ENCODE assay signal across 1 cellular context in the genomic region with DNA sequence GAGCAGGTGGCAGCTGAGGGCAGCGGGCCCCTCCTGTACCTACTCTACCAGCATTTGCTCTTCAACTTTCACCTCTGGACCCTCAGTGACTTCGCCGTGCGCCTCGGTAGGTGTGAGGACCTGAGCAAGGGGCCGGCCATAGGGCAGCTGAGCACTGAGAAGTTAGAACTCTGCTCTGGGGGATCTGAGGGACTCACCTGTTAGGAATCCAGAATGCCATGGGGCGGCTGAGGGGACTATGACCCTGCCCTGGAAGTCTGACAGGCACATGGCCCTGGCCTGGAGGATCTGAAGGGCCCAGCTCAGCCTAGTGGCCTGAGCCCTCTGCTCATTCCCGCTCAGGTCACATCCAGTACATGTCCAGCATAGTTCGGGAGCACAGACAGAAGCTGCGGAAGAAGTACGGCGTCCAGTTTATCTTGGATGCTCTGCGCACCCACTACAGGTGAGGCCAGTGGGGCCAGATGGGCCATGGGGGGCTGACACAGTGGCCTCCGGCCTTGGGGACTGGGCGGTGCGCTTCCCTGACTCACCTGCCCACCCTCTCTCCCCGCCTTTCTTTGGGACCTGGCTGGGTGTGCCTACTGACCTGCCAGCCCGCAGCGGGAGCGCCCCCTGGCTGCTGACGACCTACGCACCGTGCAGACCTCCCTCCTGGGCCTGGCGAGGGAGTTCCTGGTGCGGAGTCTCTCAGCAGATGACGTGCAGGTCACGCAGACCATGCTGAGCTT.
TF ChIP-seq lines count a peak whose summit lies in the region.

No MANE protein-coding gene starts in this region.

TF ChIP-seq in H1, 55 proteins besides CTCF, POLR2A, EP300 and RAD21:
- TF ChIP-seq SAP30 (IDR thresholded peaks at IDR 0.05; ENCODE audit: insufficient read depth, insufficient replicate concordance, low read length) (no peak), SP1 (IDR thresholded peaks at IDR 0.05; ENCODE audit: low read depth, low read length) (no peak), RXRA (IDR thresholded peaks at IDR 0.05; ENCODE audit: insufficient read depth, low read depth, low read length) (no peak), TEAD4 (IDR thresholded peaks at IDR 0.05; ENCODE audit: low read depth, low read length) (no peak), SRF (IDR thresholded peaks at IDR 0.05; ENCODE audit: low read depth, low read length) (no peak), ASH2L (IDR thresholded peaks at IDR 0.05; ENCODE audit: low read length) (no peak), CTBP2 (IDR thresholded peaks at IDR 0.05; ENCODE audit: borderline replicate concordance, insufficient read depth, insufficient read length, low read length) (no peak), CHD1 (IDR thresholded peaks at IDR 0.05; ENCODE audit: low read depth, low read length) (no peak), FOSL1 (IDR thresholded peaks at IDR 0.05; ENCODE audit: insufficient read depth, low read depth, low read length) (no peak), CBX8 (IDR thresholded peaks at IDR 0.05; ENCODE audit: borderline replicate concordance, low read depth, low read length) (no peak), BACH1 (IDR thresholded peaks at IDR 0.05; ENCODE audit: low read length) (no peak), CBX5 (IDR thresholded peaks at IDR 0.05; ENCODE audit: low read depth, low read length) (no peak), NANOG (IDR thresholded peaks at IDR 0.05; ENCODE audit: insufficient read depth, low read depth, low read length, poor library complexity, severe bottlenecking) (no peak), CREB1 (IDR thresholded peaks at IDR 0.05) (peak; percentile 85), SP4 (IDR thresholded peaks at IDR 0.05; ENCODE audit: low read length) (no peak), SIRT6 (IDR thresholded peaks at IDR 0.05; ENCODE audit: low read length) (no peak), RBBP5 (IDR thresholded peaks at IDR 0.05; ENCODE audit: borderline replicate concordance, low read depth, low read length) (no peak), TBP (IDR thresholded peaks at IDR 0.05; ENCODE audit: low read depth, low read length) (no peak), EZH2 (IDR thresholded peaks at IDR 0.05; ENCODE audit: low read depth, low read length, severe bottlenecking) (no peak), CHD2 (IDR thresholded peaks at IDR 0.05; ENCODE audit: low read length) (0 out of 2 replicates have a peak, but pooled peaks have one; percentile 16), GABPA (IDR thresholded peaks at IDR 0.05; ENCODE audit: borderline replicate concordance, insufficient read depth, low read length) (peak; percentile 65; the same call in 1 of the 2 replicates), HDAC6 (IDR thresholded peaks at IDR 0.05; ENCODE audit: low read depth, low read length) (no peak), BCL11A (IDR thresholded peaks at IDR 0.05; ENCODE audit: low read depth in 2 of 2, low read length in 2 of 2) (no peak), YY1 (IDR thresholded peaks at IDR 0.05; ENCODE audit: low read depth, low read length) (0 out of 2 replicates have a peak, but pooled peaks have one; percentile 39), JUND (IDR thresholded peaks at IDR 0.05; ENCODE audit: low read length) (no peak), TAF1 (IDR thresholded peaks at IDR 0.05; ENCODE audit: low read depth, low read length) (no peak), SIN3A (conservative IDR thresholded peaks at IDR 0.05 in 1 of 2, IDR thresholded peaks at IDR 0.05 in 1 of 2; ENCODE audit: low read depth in 1 of 2, low read length in 2 of 2) (peak in 1 of 2 experiments; percentile 62; a peak in 1 of 4 replicates), TAF7 (optimal IDR thresholded peaks at IDR 0.05; ENCODE audit: borderline replicate concordance, low read depth, low read length) (no peak), SUZ12 (IDR thresholded peaks at IDR 0.05; ENCODE audit: low read length) (no peak), POU5F1 (IDR thresholded peaks at IDR 0.05; ENCODE audit: low read depth, low read length) (no peak), TCF12 (IDR thresholded peaks at IDR 0.05; ENCODE audit: low read depth, low read length) (no peak), MAFK (IDR thresholded peaks at IDR 0.05; ENCODE audit: low read depth, low read length) (no peak), EGR1 (IDR thresholded peaks at IDR 0.05; ENCODE audit: borderline replicate concordance, low read depth, low read length) (no peak), POLR2AphosphoS5 (IDR thresholded peaks at IDR 0.05; ENCODE audit: low read depth, low read length) (no peak)
- TF ChIP-seq, protein P1, sequence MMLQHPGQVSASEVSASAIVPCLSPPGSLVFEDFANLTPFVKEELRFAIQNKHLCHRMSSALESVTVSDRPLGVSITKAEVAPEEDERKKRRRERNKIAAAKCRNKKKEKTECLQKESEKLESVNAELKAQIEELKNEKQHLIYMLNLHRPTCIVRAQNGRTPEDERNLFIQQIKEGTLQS (IDR thresholded peaks at IDR 0.05; ENCODE audit: insufficient read depth, low read depth, low read length) = no peak
- TF ChIP-seq, protein P2, sequence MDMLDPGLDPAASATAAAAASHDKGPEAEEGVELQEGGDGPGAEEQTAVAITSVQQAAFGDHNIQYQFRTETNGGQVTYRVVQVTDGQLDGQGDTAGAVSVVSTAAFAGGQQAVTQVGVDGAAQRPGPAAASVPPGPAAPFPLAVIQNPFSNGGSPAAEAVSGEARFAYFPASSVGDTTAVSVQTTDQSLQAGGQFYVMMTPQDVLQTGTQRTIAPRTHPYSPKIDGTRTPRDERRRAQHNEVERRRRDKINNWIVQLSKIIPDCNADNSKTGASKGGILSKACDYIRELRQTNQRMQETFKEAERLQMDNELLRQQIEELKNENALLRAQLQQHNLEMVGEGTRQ (IDR thresholded peaks at IDR 0.05; ENCODE audit: low read length) = 0 out of 2 replicates have a peak, but pooled peaks have one; percentile 8
